In genomic region chr2:133503323-133503722, GRCh38 we compare ENCODE assay signal across 13 cellular contexts.
A peak's percentile ranks its signal among the peaks of the same experiment; 100 is the strongest.
DNase-seq lines count a peak whose midpoint lies in the region; ATAC-seq and TF ChIP-seq lines count a peak whose summit lies in the region.
"Had no signal": no experiment of that assay in that cellular context is flagged by ENCODE, and none has a peak within 500 bp of the region (broad histone marks: within the 10 kb centered on the region; RNA-seq: fewer than 3 reads in every experiment).

No MANE protein-coding gene starts in this region.

- H3K4me3 ChIP-seq in osteoblast (ENCODE audit: insufficient read depth, low read length), result no peak overlapping the region
- H3K4me3 ChIP-seq: GM23338, tibial artery had no signal

- H3K4me1 ChIP-seq in osteoblast (ENCODE audit: insufficient read depth, low read length), result no peaks in the 10 kb centered on the region

- DNase-seq in GM20000 (ENCODE audit: low spot score) (peak; percentile 16), activated gamma-delta T cell treated with Interleukin-2 at 50 U/mL for 16 hours (no peak), osteoblast (ENCODE audit: insufficient read length, low spot score, missing footprints) (no peak)
- DNase-seq in NK-92 treated with Interleukin-12 subunit alpha and Interleukin-12 subunit beta, amount 100 ng/mL, for 24 hours (lab: John Stamatoyannopoulos, UW), result no peak
- no peak for DNase-seq in activated CD4-positive, alpha-beta T cell treated with anti-CD3 and anti-CD28 coated beads for 1 hour
- DNase-seq: activated T-cell treated with anti-CD3 and anti-CD28 coated beads, Interleukin-2, amount 50 U/mL, for 72 hours; retina; RPMI8226; tibial artery had no signal

- H4K20me1 ChIP-seq in osteoblast (ENCODE audit: insufficient read depth, low read length), result no peaks in the 10 kb centered on the region

- TF ChIP-seq CTCF in GM20000 (IDR thresholded peaks at IDR 0.05; ENCODE audit: extremely low read depth, missing control alignments), result no peak
- TF ChIP-seq CTCF in osteoblast (IDR thresholded peaks at IDR 0.05; ENCODE audit: extremely low read depth, low read depth, low read length), result no peak

- peak; percentile 90 for ATAC-seq in GM18517 (IDR thresholded peaks at IDR 0.05; ENCODE audit: unreplicated experiment)
- peak; percentile 86 for ATAC-seq in HG02938 (IDR thresholded peaks at IDR 0.05; ENCODE audit: unreplicated experiment)
- peak; percentile 46 for ATAC-seq in HG03558 (IDR thresholded peaks at IDR 0.05; ENCODE audit: extremely low read depth, unreplicated experiment)
- ATAC-seq: activated T-cell treated with anti-CD3 and anti-CD28 coated beads, Interleukin-2, amount 50 U/mL, for 72 hours; GM23338 had no signal

- no peak overlapping the region for H3K27ac ChIP-seq in osteoblast (ENCODE audit: low read depth, low read length)
- H3K27ac ChIP-seq: tibial artery had no signal

- no peaks in the 10 kb centered on the region for H3K36me3 ChIP-seq in osteoblast (ENCODE audit: insufficient read depth, low read length)
- H3K36me3 ChIP-seq: tibial artery had no signal

- no peak overlapping the region for H2AFZ ChIP-seq in osteoblast (ENCODE audit: low read length)
- H2AFZ ChIP-seq: GM23338 had no signal

- H3K79me2 ChIP-seq in osteoblast (ENCODE audit: insufficient read depth, low read length), result no peaks in the 10 kb centered on the region

- H3K4me2 ChIP-seq in osteoblast (ENCODE audit: insufficient read depth, low read length), result no peak overlapping the region
- H3K4me2 ChIP-seq: GM23338 had no signal

- no peaks in the 10 kb centered on the region for H3K9me3 ChIP-seq in osteoblast (ENCODE audit: low read depth, low read length)
- H3K9me3 ChIP-seq: tibial artery had no signal

- H3K27me3 ChIP-seq in osteoblast (ENCODE audit: insufficient read depth, low read length), result peaks cover 4% of the 10 kb centered on the region
- H3K27me3 ChIP-seq: tibial artery had no signal
